In genomic region chr21:42681296-42682206, GRCh38 we compare ENCODE assay signal across 15 cellular contexts. TPM values are rescaled to one million over a fixed set of nuclear protein-coding genes. Genes with fewer than 3 reads are reported as not detected.
DNase-seq lines count a peak whose midpoint lies in the region; ATAC-seq and TF ChIP-seq lines count a peak whose summit lies in the region.
"Had no signal": no experiment of that assay in that cellular context is flagged by ENCODE, and none has a peak within 500 bp of the region (broad histone marks: within the 10 kb centered on the region; RNA-seq: fewer than 3 reads in every experiment).

No MANE protein-coding gene starts in this region.

- H3F3A ChIP-seq in smooth muscle cell (ENCODE audit: low read depth): no peaks in the 10 kb centered on the region

- H3K9ac ChIP-seq in smooth muscle cell (ENCODE audit: low read depth): no peak overlapping the region

- no peaks in the 10 kb centered on the region for H3K27me3 ChIP-seq in smooth muscle cell (ENCODE audit: low read depth)

- no peak overlapping the region for H2AFZ ChIP-seq in smooth muscle cell (ENCODE audit: low read depth)

- H3K27ac Mint-ChIP-seq in activated T-cell treated with anti-CD3 and anti-CD28 coated beads, Interleukin-2, amount 50 U/mL, for 24 hours: peak overlapping the region; percentile 9
- H3K27ac Mint-ChIP-seq in T-helper 17 cell: no peak overlapping the region
- peak overlapping the region in 3 of 5 experiments; percentile 11 to 67 (median 67) for H3K27ac Mint-ChIP-seq in brain
- H3K27ac Mint-ChIP-seq: endodermal cell; stimulated activated naive B cell treated with anti-CD40 and anti-IgM and Interleukin-4, amounts not matched to agents 10 μg/mL and 1 μg/mL and 100 μg/mL, for 72 hours had no signal

- no peaks in the 10 kb centered on the region for H3K36me3 ChIP-seq in smooth muscle cell (ENCODE audit: low read depth)

- H3K27ac ChIP-seq in smooth muscle cell (ENCODE audit: low read depth): no peak overlapping the region

- H3K36me3 Mint-ChIP-seq in activated T-cell treated with anti-CD3 and anti-CD28 coated beads, Interleukin-2, amount 50 U/mL, for 24 hours (ENCODE audit: low read depth): no peaks in the 10 kb centered on the region
- H3K36me3 Mint-ChIP-seq in T-helper 17 cell (ENCODE audit: low read depth): no peaks in the 10 kb centered on the region
- peaks cover 63% of the 10 kb centered on the region for H3K36me3 Mint-ChIP-seq in brain

- no peak for TF ChIP-seq CTCF in brain (conservative IDR thresholded peaks at IDR 0.05)
- TF ChIP-seq CTCF in smooth muscle cell (IDR thresholded peaks at IDR 0.05; ENCODE audit: borderline replicate concordance, insufficient read depth, poor library complexity, severe bottlenecking): no peak

- ATAC-seq in T-helper 17 cell: no peak
- no peak for ATAC-seq in stimulated activated naive CD8-positive, alpha-beta T cell treated with anti-CD3 and anti-CD28 coated beads, Interleukin-15, Interleukin-2, amounts not matched to agents 100 U/mL and 50 U/mL, for 24 hours
- no peak for ATAC-seq in esophagus mucosa
- ATAC-seq: stimulated activated naive B cell treated with anti-CD40 and anti-IgM and Interleukin-4, amounts not matched to agents 10 μg/mL and 1 μg/mL and 100 μg/mL, for 72 hours had no signal

- 89% methylated on average over 24 of the region's 24 CpGs for WGBS in smooth muscle cell (ENCODE audit: low lambda C conversion rate)

- H3K9me3 ChIP-seq in T-helper 17 cell (ENCODE audit: control insufficient read depth, low read length, poor library complexity, severe bottlenecking) (no peaks in the 10 kb centered on the region), smooth muscle cell (replicated peaks; ENCODE audit: low read depth) (no peaks in the 10 kb centered on the region)

- H3K4me3 ChIP-seq in smooth muscle cell: no peak overlapping the region

- H3K9me3 Mint-ChIP-seq in activated T-cell treated with anti-CD3 and anti-CD28 coated beads, Interleukin-2, amount 50 U/mL, for 24 hours: no peaks in the 10 kb centered on the region
- H3K9me3 Mint-ChIP-seq in brain: peaks cover 0 to 27% (median 3%) of the 10 kb centered on the region in 5 experiments
- H3K9me3 Mint-ChIP-seq: endodermal cell; stimulated activated naive B cell treated with anti-CD40 and anti-IgM and Interleukin-4, amounts not matched to agents 10 μg/mL and 1 μg/mL and 100 μg/mL, for 72 hours had no signal

- no peaks in the 10 kb centered on the region for H3K4me1 ChIP-seq in smooth muscle cell (ENCODE audit: low read depth)

- no peak overlapping the region for H3K4me3 Mint-ChIP-seq in activated T-cell treated with anti-CD3 and anti-CD28 coated beads, Interleukin-2, amount 50 U/mL, for 24 hours
- H3K4me3 Mint-ChIP-seq in T-helper 17 cell: peak overlapping the region; percentile 5
- H3K4me3 Mint-ChIP-seq in brain: no peak overlapping the region
- H3K4me3 Mint-ChIP-seq: endodermal cell; stimulated activated naive B cell treated with anti-CD40 and anti-IgM and Interleukin-4, amounts not matched to agents 10 μg/mL and 1 μg/mL and 100 μg/mL, for 72 hours had no signal

- peaks cover 66% of the 10 kb centered on the region for H3K4me1 Mint-ChIP-seq in activated T-cell treated with anti-CD3 and anti-CD28 coated beads, Interleukin-2, amount 50 U/mL, for 24 hours (ENCODE audit: low read depth)
- peaks cover 29% of the 10 kb centered on the region for H3K4me1 Mint-ChIP-seq in T-helper 17 cell
- peaks cover 17% of the 10 kb centered on the region for H3K4me1 Mint-ChIP-seq in brain

- no peak overlapping the region for H3K4me2 ChIP-seq in smooth muscle cell

- no peaks in the 10 kb centered on the region for H3K27me3 Mint-ChIP-seq in activated T-cell treated with anti-CD3 and anti-CD28 coated beads, Interleukin-2, amount 50 U/mL, for 24 hours
- H3K27me3 Mint-ChIP-seq in T-helper 17 cell: no peaks in the 10 kb centered on the region
- no peaks in the 10 kb centered on the region for H3K27me3 Mint-ChIP-seq in brain

- H4K20me1 ChIP-seq in smooth muscle cell (ENCODE audit: low read depth): peaks cover 17% of the 10 kb centered on the region

- peak; percentile 37 for DNase-seq in activated T-cell treated with anti-CD3 and anti-CD28 coated beads, Interleukin-2, amount 50 U/mL, for 24 hours
- no peak for DNase-seq in activated T-cell treated with anti-CD3 and anti-CD28 coated beads, Interleukin-2, amount 50 U/mL, for 1 hour
- DNase-seq in T-helper 17 cell (no peak), smooth muscle cell (lab: John Stamatoyannopoulos, UW; ENCODE audit: unreplicated experiment) (no peak), NAMALWA (ENCODE audit: low spot score) (no peak)
- DNase-seq in stimulated activated naive CD8-positive, alpha-beta T cell treated with anti-CD3 and anti-CD28 coated beads, Interleukin-15, Interleukin-2, amounts not matched to agents 100 U/mL and 50 U/mL, for 24 hours: peak; percentile 18
- DNase-seq: ACHN; endodermal cell; hypothalamus; midbrain; NCI-H187 treated with DMSO at 0.1 percent for 48 hours; NCI-H526; stimulated activated naive B cell treated with anti-CD40 and anti-IgM and Interleukin-4, amounts not matched to agents 10 μg/mL and 1 μg/mL and 100 μg/mL, for 72 hours had no signal

- H3K79me2 ChIP-seq in smooth muscle cell (ENCODE audit: low read depth): no peaks in the 10 kb centered on the region

RNA-seq across cellular contexts. Expression of gene PDE9A, which starts 28.1 kb away (rescaled TPM):
- total RNA-seq in T-helper 17 cell (1 to 10 TPM; 4.9 to 6.6 TPM), esophagus mucosa (1.8 TPM), smooth muscle cell (9.6 and 12.3 TPM in 2 replicates)
- polyA plus RNA-seq in brain (ENCODE audit: insufficient read depth, low read depth, low replicate concordance) (19.1 TPM), smooth muscle cell (4.3 and 7.3 TPM in 2 replicates)

Comparison
In these comparisons a context has a peak if more than half of its experiments do, and no peak if none do; other contexts are left out.
1. DNase-seq: peak in activated T-cell treated with anti-CD3 and anti-CD28 coated beads, Interleukin-2, amount 50 U/mL, for 24 hours (single experiment) and stimulated activated naive CD8-positive, alpha-beta T cell treated with anti-CD3 and anti-CD28 coated beads, Interleukin-15, Interleukin-2, amounts not matched to agents 100 U/mL and 50 U/mL, for 24 hours (single experiment); none in activated T-cell treated with anti-CD3 and anti-CD28 coated beads, Interleukin-2, amount 50 U/mL, for 1 hour (single experiment), T-helper 17 cell (0 of 3), smooth muscle cell (single experiment) and NAMALWA (single experiment).